Comparison of ENCODE assay signal across 8 cellular contexts in the genomic region with DNA sequence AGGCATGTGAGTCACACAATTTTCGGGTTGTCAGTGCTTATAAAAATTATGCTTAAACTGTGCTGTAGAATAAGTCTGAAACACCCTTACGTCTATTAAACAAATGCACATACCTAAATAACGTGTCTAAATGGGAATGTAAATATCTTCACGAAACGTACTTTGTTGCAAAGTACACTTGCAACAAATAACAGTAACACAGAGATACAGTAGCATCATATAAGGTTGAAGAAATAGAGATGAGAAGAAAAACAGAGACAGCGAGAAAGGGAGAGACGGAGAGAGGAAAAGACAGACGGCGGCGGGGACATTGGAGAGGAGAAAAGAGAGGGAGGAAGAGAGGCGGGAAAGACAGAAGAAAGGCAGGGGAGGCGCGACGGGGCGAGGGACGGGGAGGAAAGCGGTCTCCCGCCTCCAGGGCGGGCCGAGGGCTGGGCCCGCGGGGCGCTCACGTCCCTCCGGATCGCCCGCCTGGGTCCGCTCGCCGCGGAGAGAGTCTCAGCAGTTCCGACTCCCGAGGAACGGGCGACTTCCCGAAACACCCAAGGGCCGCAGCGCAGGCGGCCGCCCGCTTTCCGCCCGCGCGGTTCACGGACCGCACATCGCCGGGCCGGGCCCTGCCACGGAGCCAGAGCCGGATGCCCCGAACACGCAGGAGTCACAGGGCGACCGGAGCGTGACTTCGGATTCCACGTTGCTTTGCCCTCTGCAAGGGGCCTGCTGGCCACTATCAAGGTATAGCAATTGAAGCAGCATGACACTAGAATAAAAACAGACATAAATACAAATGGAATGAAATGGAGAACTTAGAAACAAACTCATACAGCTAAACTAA.
DNase-seq lines count a peak whose midpoint lies in the region; ATAC-seq and TF ChIP-seq lines count a peak whose summit lies in the region.

No MANE protein-coding gene starts in this region.

- peak in 1 of 2 donors; percentile 19 for ATAC-seq in stimulated activated naive B cell treated with anti-CD40 and anti-IgM and Interleukin-4, amounts not matched to agents 10 μg/mL and 1 μg/mL and 100 μg/mL, for 72 hours (replicated peaks)

- DNase-seq in T-helper 1 cell (no peak), chondrocyte (ENCODE audit: low spot score) (no peak), iris pigment epithelial cell (ENCODE audit: low read depth) (peak; percentile 7), NCI-H69 (lab: John Stamatoyannopoulos, UW) (no peak), GDM1 (lab: John Stamatoyannopoulos, UW) (no peak), NCI-H510A treated with DMSO at 0.1 percent for 48 hours (lab: John Stamatoyannopoulos, UW) (no peak)
- no peak for DNase-seq in stimulated activated naive B cell treated with anti-CD40 and anti-IgM and Interleukin-4, amounts not matched to agents 10 μg/mL and 1 μg/mL and 100 μg/mL, for 72 hours

- peaks cover 49% of the 10 kb centered on the region for H3K27me3 Mint-ChIP-seq in T-helper 1 cell treated with Interleukin-12 subunit alpha and Interleukin-12 subunit beta and Interleukin-4 antibody, amounts not matched to agents 30 μg/mL and 1 μg/mL, for 36 hours (ENCODE audit: low read depth)
- H3K27me3 Mint-ChIP-seq in chondrocyte (ENCODE audit: low read depth), result peaks cover 68% of the 10 kb centered on the region
- peaks cover 50 to 53% of the 10 kb centered on the region in 2 donors for H3K27me3 Mint-ChIP-seq in stimulated activated naive B cell treated with anti-CD40 and anti-IgM and Interleukin-4, amounts not matched to agents 10 μg/mL and 1 μg/mL and 100 μg/mL, for 72 hours

- peaks cover 5% of the 10 kb centered on the region for H3K4me1 Mint-ChIP-seq in T-helper 1 cell treated with Interleukin-12 subunit alpha and Interleukin-12 subunit beta and Interleukin-4 antibody, amounts not matched to agents 30 μg/mL and 1 μg/mL, for 36 hours (ENCODE audit: low read depth)
- peaks cover 5% of the 10 kb centered on the region for H3K4me1 Mint-ChIP-seq in chondrocyte (ENCODE audit: low read depth)
- H3K4me1 Mint-ChIP-seq in stimulated activated naive B cell treated with anti-CD40 and anti-IgM and Interleukin-4, amounts not matched to agents 10 μg/mL and 1 μg/mL and 100 μg/mL, for 72 hours, result peaks cover 9 to 11% of the 10 kb centered on the region in 2 donors

- peak overlapping the region; percentile 60 for H3K4me3 Mint-ChIP-seq in T-helper 1 cell treated with Interleukin-12 subunit alpha and Interleukin-12 subunit beta and Interleukin-4 antibody, amounts not matched to agents 30 μg/mL and 1 μg/mL, for 36 hours
- H3K4me3 Mint-ChIP-seq in chondrocyte (ENCODE audit: unreplicated experiment), result peak overlapping the region; percentile 58
- peak overlapping the region; percentile 54 to 78 for H3K4me3 Mint-ChIP-seq in stimulated activated naive B cell treated with anti-CD40 and anti-IgM and Interleukin-4, amounts not matched to agents 10 μg/mL and 1 μg/mL and 100 μg/mL, for 72 hours

- H3K36me3 Mint-ChIP-seq in T-helper 1 cell treated with Interleukin-12 subunit alpha and Interleukin-12 subunit beta and Interleukin-4 antibody, amounts not matched to agents 30 μg/mL and 1 μg/mL, for 36 hours (ENCODE audit: low read depth), result peaks cover 3% of the 10 kb centered on the region
- H3K36me3 Mint-ChIP-seq in chondrocyte (ENCODE audit: low read depth), result peaks cover 6% of the 10 kb centered on the region
- H3K36me3 Mint-ChIP-seq in stimulated activated naive B cell treated with anti-CD40 and anti-IgM and Interleukin-4, amounts not matched to agents 10 μg/mL and 1 μg/mL and 100 μg/mL, for 72 hours, result peaks cover 4 to 9% of the 10 kb centered on the region in 2 donors

- no peak overlapping the region for H3K27ac Mint-ChIP-seq in T-helper 1 cell treated with Interleukin-12 subunit alpha and Interleukin-12 subunit beta and Interleukin-4 antibody, amounts not matched to agents 30 μg/mL and 1 μg/mL, for 36 hours
- H3K27ac Mint-ChIP-seq in chondrocyte (ENCODE audit: unreplicated experiment), result no peak overlapping the region
- H3K27ac Mint-ChIP-seq in stimulated activated naive B cell treated with anti-CD40 and anti-IgM and Interleukin-4, amounts not matched to agents 10 μg/mL and 1 μg/mL and 100 μg/mL, for 72 hours, result peak overlapping the region; percentile 4

- no peak for TF ChIP-seq CTCF in chondrocyte (IDR thresholded peaks at IDR 0.05)

- H3K9me3 Mint-ChIP-seq in T-helper 1 cell treated with Interleukin-12 subunit alpha and Interleukin-12 subunit beta and Interleukin-4 antibody, amounts not matched to agents 30 μg/mL and 1 μg/mL, for 36 hours, result no peaks in the 10 kb centered on the region
- H3K9me3 Mint-ChIP-seq in chondrocyte (ENCODE audit: low read depth), result no peaks in the 10 kb centered on the region
- H3K9me3 Mint-ChIP-seq in stimulated activated naive B cell treated with anti-CD40 and anti-IgM and Interleukin-4, amounts not matched to agents 10 μg/mL and 1 μg/mL and 100 μg/mL, for 72 hours, result peaks cover 4 to 7% of the 10 kb centered on the region in 2 donors
